In the genomic region with DNA sequence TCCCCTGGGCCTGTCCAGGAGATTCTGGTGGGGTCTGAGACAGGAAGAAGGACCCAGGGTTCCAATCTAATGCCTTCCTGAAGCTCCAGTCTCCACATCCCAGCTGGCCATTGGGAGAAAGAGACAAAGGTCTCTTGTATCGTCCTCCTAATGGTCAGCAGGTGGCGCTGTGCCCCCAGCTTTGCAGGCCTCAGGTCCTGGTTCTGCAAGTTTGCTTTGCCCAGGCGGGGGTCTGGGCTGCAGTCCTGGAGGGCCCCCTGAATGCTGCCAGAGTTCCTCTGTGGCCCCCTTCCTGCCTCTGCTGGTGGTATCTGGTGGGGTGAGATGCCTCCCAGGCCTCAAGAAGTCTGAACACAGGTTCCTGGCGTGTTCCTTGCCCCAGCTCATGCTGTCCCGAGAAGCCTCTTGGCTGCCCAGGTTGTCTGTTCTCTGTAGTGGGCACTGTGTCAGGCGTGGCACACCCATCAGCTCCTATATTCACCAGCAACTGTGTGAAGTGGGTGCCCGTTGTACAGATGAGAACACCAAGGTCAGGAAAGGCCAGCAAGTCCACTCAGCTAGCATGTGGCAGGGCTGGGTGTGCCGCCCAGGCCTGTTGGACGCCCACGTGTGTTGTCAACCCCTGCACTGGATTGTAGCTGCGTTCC, we compare ENCODE assay signal across 8 cellular contexts. TPM values are rescaled to one million over a fixed set of nuclear protein-coding genes. Genes with fewer than 3 reads are reported as not detected.
DNase-seq lines count a peak whose midpoint lies in the region; ATAC-seq and TF ChIP-seq lines count a peak whose summit lies in the region.
"Had no signal": no experiment of that assay in that cellular context is flagged by ENCODE, and none has a peak within 500 bp of the region (broad histone marks: within the 10 kb centered on the region; RNA-seq: fewer than 3 reads in every experiment).

No MANE protein-coding gene starts in this region.

- H3K36me3 ChIP-seq in spleen: no peaks in the 10 kb centered on the region

- DNase-seq in GM10266 (ENCODE audit: extremely low spot score) (peak; percentile 69), NCI-H1105 (lab: John Stamatoyannopoulos, UW) (peak; percentile 59), T follicular helper cell (ENCODE audit: low read depth) (peak; percentile 9), iPS DF 4.7 (ENCODE audit: extremely low read depth, low spot score) (peak; percentile 30), spleen (peak; percentile 90)

- peaks cover 0 to 2% (median 0%) of the 10 kb centered on the region in 7 donors for H3K27me3 ChIP-seq in spleen (replicated peaks in 1 of 7)

- no peaks in the 10 kb centered on the region for H3K9me3 Mint-ChIP-seq in brain
- H3K9me3 Mint-ChIP-seq: central memory CD8-positive, alpha-beta T cell had no signal

- 54 to 76% (median 61%) methylated on average over 7 to 11 of the region's 11 CpGs for WGBS in spleen, 5 donors

- H3K9me3 ChIP-seq in spleen: no peaks in the 10 kb centered on the region

- peak overlapping the region in 2 of 8 donors; percentile 51 to 71 for H3K27ac ChIP-seq in spleen

- no peak for ATAC-seq in HG02623 (IDR thresholded peaks at IDR 0.05; ENCODE audit: unreplicated experiment)

- H3K4me1 ChIP-seq in spleen: peaks cover 0 to 15% (median 5%) of the 10 kb centered on the region in 6 donors

- H3K4me3 Mint-ChIP-seq in brain: no peak overlapping the region
- H3K4me3 Mint-ChIP-seq: central memory CD8-positive, alpha-beta T cell had no signal

- no peak for TF ChIP-seq POLR2A in spleen (IDR thresholded peaks at IDR 0.05)

- peaks cover 31% of the 10 kb centered on the region for H3K4me1 Mint-ChIP-seq in brain
- H3K4me1 Mint-ChIP-seq: central memory CD8-positive, alpha-beta T cell had no signal

- no peaks in the 10 kb centered on the region for H3K27me3 Mint-ChIP-seq in brain

- no peak overlapping the region for H3K4me3 ChIP-seq in spleen

- TF ChIP-seq CTCF in GM10266 (IDR thresholded peaks at IDR 0.05; ENCODE audit: control insufficient read depth, insufficient read depth, low read depth, missing control alignments) (peak; percentile 88), brain (conservative IDR thresholded peaks at IDR 0.05) (peak; percentile 84 to 95), spleen (IDR thresholded peaks at IDR 0.05 in 8 of 11, conservative IDR thresholded peaks at IDR 0.05 in 3 of 11) (peak; percentile 22 to 90 (median 66))

- no peak overlapping the region for H3K27ac Mint-ChIP-seq in brain

- intact Hi-C loops in spleen (cut with DNase I; ENCODE audit: low total_unique reads): no loop called here

- no peaks in the 10 kb centered on the region for H3K36me3 Mint-ChIP-seq in brain

RNA-seq across cellular contexts. Expression of gene CSF3R, which starts 33.8 kb away (rescaled TPM):
- 1.9 TPM for polyA plus RNA-seq in brain (ENCODE audit: insufficient read depth, low read depth, low replicate concordance)
- total RNA-seq in spleen: 100 to 1,000 TPM; 200 to 795 (median 433) TPM
- polyA plus RNA-seq in spleen: 10 to 100 TPM in 2 of 3 donors, 1 to 10 TPM in 1; 8.9 to 73.8 (median 52.7) TPM

RNA-seq across cellular contexts. Expression of gene MRPS15, which starts 52.3 kb away (rescaled TPM):
- polyA plus RNA-seq in brain (ENCODE audit: insufficient read depth, low read depth, low replicate concordance) (104 TPM), spleen (10 to 100 TPM; 75.8 to 94.3 (median 91.3) TPM)
- total RNA-seq in spleen: 10 to 100 TPM; 31.2 to 57.8 (median 38.0) TPM

Comparison
In these comparisons a context has a peak if more than half of its experiments do, and no peak if none do; other contexts are left out.
1. DNase-seq: peak in every context shown above with its lines; median percentile 90 in spleen; 69 in GM10266; 59 in NCI-H1105; 30 in iPS DF 4.7; 9 in T follicular helper cell.